In genomic region chr22:24287212-24287611, GRCh38 we compare ENCODE assay signal across 12 cellular contexts. TPM values are rescaled to one million over a fixed set of nuclear protein-coding genes. Genes with fewer than 3 reads are reported as not detected.
DNase-seq lines count a peak whose midpoint lies in the region; ATAC-seq and TF ChIP-seq lines count a peak whose summit lies in the region.
"Not testable (repeated sequence)": the region's sequence is repeated elsewhere in the genome, so short reads cannot be mapped to it uniquely, and the experiment has no call there.
"Had no signal": no experiment of that assay in that cellular context is flagged by ENCODE, and none has a peak within 500 bp of the region (broad histone marks: within the 10 kb centered on the region; RNA-seq: fewer than 3 reads in every experiment).

No MANE protein-coding gene starts in this region.

- H3K4me2 ChIP-seq in skeletal muscle satellite cell (ENCODE audit: low read length), result peak overlapping the region; percentile 47

- not testable (repeated sequence) for H3K9ac ChIP-seq in skeletal muscle satellite cell (ENCODE audit: low read depth, low read length)

- ATAC-seq in heart right ventricle, result peak in 6 of 8 donors; percentile 27 to 62 (median 55)
- ATAC-seq in left lobe of liver, result peak; percentile 63

- 57 to 59% methylated on average over 7 to 8 of the region's 9 CpGs for WGBS in heart right ventricle, 2 donors

- not testable (repeated sequence) for H3K36me3 Mint-ChIP-seq in HFFc6 (ENCODE audit: low read depth); endothelial cell (ENCODE audit: low read depth, unreplicated experiment); osteocyte (ENCODE audit: unreplicated experiment)
- peaks cover 23% of the 10 kb centered on the region for H3K36me3 Mint-ChIP-seq in brain

- H3K27ac Mint-ChIP-seq in HFFc6 (peak overlapping the region; percentile 78), brain (peak overlapping the region in 4 of 5 experiments; percentile 5 to 78 (median 34)), endothelial cell (ENCODE audit: unreplicated experiment) (peak overlapping the region; percentile 74), osteocyte (ENCODE audit: unreplicated experiment) (peak overlapping the region; percentile 83)

- H3K9me3 Mint-ChIP-seq in HFFc6; brain; endothelial cell (ENCODE audit: unreplicated experiment); osteocyte (ENCODE audit: unreplicated experiment): not testable (repeated sequence)

- H3K4me1 ChIP-seq in heart right ventricle, result peaks cover 18 to 90% (median 74%) of the 10 kb centered on the region in 9 donors
- peaks cover 73% of the 10 kb centered on the region for H3K4me1 ChIP-seq in skeletal muscle satellite cell (ENCODE audit: control insufficient read depth, insufficient read depth, low read length)

- H3K27me3 Mint-ChIP-seq in HFFc6 (ENCODE audit: insufficient read depth); brain; endothelial cell (ENCODE audit: unreplicated experiment); osteocyte (ENCODE audit: unreplicated experiment): not testable (repeated sequence)

- H3K4me3 Mint-ChIP-seq in HFFc6; brain; endothelial cell (ENCODE audit: unreplicated experiment); osteocyte (ENCODE audit: unreplicated experiment): not testable (repeated sequence)

- not testable (repeated sequence) for H3K9me3 ChIP-seq in heart right ventricle; skeletal muscle satellite cell (replicated peaks; ENCODE audit: low read length)

- H3K27ac ChIP-seq in heart right ventricle, result peak overlapping the region in 9 of 10 donors; percentile 61 to 85 (median 78)

- not testable (repeated sequence) for H3K27me3 ChIP-seq in heart right ventricle; skeletal muscle satellite cell (ENCODE audit: control insufficient read depth, insufficient read depth, low read length)

- intact Hi-C loops in heart right ventricle (cut with DNase I), result not testable (repeated sequence)

- TF ChIP-seq CTCF in HFFc6 (IDR thresholded peaks at IDR 0.05); brain (conservative IDR thresholded peaks at IDR 0.05); endothelial cell (IDR thresholded peaks at IDR 0.05; ENCODE audit: unreplicated experiment); heart right ventricle (IDR thresholded peaks at IDR 0.05); osteocyte (IDR thresholded peaks at IDR 0.05): not testable (repeated sequence)

- H3K4me3 ChIP-seq in heart right ventricle; skeletal muscle satellite cell (ENCODE audit: low read length): not testable (repeated sequence)

- DNase-seq in HFFc6; endothelial cell (ENCODE audit: low spot score); heart right ventricle; left lobe of liver (ENCODE audit: low spot score); osteocyte (ENCODE audit: extremely low spot score, unreplicated experiment): not testable (repeated sequence)

- H3K4me1 Mint-ChIP-seq in HFFc6 (ENCODE audit: low read depth), result peaks cover 91% of the 10 kb centered on the region
- H3K4me1 Mint-ChIP-seq in brain, result peaks cover 80% of the 10 kb centered on the region
- H3K4me1 Mint-ChIP-seq in endothelial cell (ENCODE audit: unreplicated experiment), result peaks cover 38% of the 10 kb centered on the region
- peaks cover 80% of the 10 kb centered on the region for H3K4me1 Mint-ChIP-seq in osteocyte (ENCODE audit: unreplicated experiment)

- not testable (repeated sequence) for H3K36me3 ChIP-seq in heart right ventricle; skeletal muscle satellite cell (ENCODE audit: insufficient read depth, low read length)

RNA-seq across cellular contexts. Expression of gene SPECC1L, which starts 16.6 kb away (rescaled TPM):
- 10 to 100 TPM; 47.3 to 61.5 (median 59.1) TPM for total RNA-seq in HFFc6 (2021; fragmentation: NEBNext Ultra II Directional; extraction: Animal tissue kit (Norgen Biotek cat#: 25700))
- polyA plus RNA-seq in brain (ENCODE audit: insufficient read depth, low read depth, low replicate concordance) (38.0 TPM), heart right ventricle (1 to 10 TPM; 8.3 to 9.1 TPM)
- total RNA-seq in endothelial cell (ENCODE audit: unreplicated experiment) (80.6 TPM), heart right ventricle (10 to 100 TPM; 34.4 to 61.7 (median 51.8) TPM), left lobe of liver (25.2 TPM), osteocyte (79.5 and 93.5 TPM in 2 replicates)
- 23.2 and 27.6 TPM in 2 replicates for total RNA-seq in skeletal muscle satellite cell (2012; rRNA removed)

RNA-seq across cellular contexts. Expression of gene GGT5, which starts 42.3 kb away (rescaled TPM):
- under 1 TPM; 0.17 to 0.61 (median 0.27) TPM for total RNA-seq in HFFc6 (2021; fragmentation: NEBNext Ultra II Directional; extraction: Animal tissue kit (Norgen Biotek cat#: 25700))
- polyA plus RNA-seq in brain (ENCODE audit: insufficient read depth, low read depth, low replicate concordance), result 45.0 TPM
- 1.6 TPM for total RNA-seq in endothelial cell (ENCODE audit: unreplicated experiment)
- 10 to 100 TPM in 4 of 10 donors, 1 to 10 TPM in 6; 4.3 to 32.7 (median 8.5) TPM for total RNA-seq in heart right ventricle
- 10 to 100 TPM; 66.5 to 67.4 TPM for polyA plus RNA-seq in heart right ventricle
- 11.5 TPM for total RNA-seq in left lobe of liver
- total RNA-seq in osteocyte, result 136 and 150 TPM in 2 replicates
- total RNA-seq in skeletal muscle satellite cell (2012; rRNA removed), result 21.5 and 30.1 TPM in 2 replicates
- total RNA-seq: CD4-positive, alpha-beta memory T cell; Daoy; G401; H4 had no signal
- polyA plus RNA-seq: CD4-positive, alpha-beta memory T cell; IgD-negative memory B cell had no signal
